ENCODE assay signal across 8 cellular contexts in the genomic region with DNA sequence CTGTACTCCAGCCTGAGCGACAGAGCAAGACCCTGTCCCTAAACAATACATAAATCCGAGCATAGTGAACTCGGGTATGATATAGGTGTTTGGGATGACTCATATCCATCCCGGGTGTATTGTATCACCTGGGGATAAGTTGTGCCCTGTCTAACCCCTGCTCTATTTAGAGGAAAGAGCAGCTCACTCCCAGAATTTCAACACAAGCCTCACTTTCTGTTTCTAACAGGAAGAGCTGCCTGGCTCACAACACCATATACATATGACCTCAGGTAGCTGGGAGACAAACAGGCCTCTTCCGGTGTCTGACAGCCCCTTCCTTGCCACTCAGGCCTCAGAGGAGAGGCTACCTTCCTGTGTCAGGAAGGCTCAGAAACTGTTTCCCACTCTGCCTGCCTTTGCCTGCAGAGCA. TPM values are rescaled to one million over a fixed set of nuclear protein-coding genes. Genes with fewer than 3 reads are reported as not detected.
DNase-seq lines count a peak whose midpoint lies in the region; ATAC-seq, FAIRE-seq and TF ChIP-seq lines count a peak whose summit lies in the region.

No MANE protein-coding gene starts in this region.

- no peak overlapping the region for H3K4me3 ChIP-seq in esophagus muscularis mucosa

- ATAC-seq in HG03095 (IDR thresholded peaks at IDR 0.05; ENCODE audit: unreplicated experiment) (peak; percentile 68), GM21723 (IDR thresholded peaks at IDR 0.05; ENCODE audit: unreplicated experiment) (no peak)

- no peaks in the 10 kb centered on the region for H3K9me3 ChIP-seq in esophagus muscularis mucosa

- no peak for TF ChIP-seq POLR2A in esophagus muscularis mucosa (IDR thresholded peaks at IDR 0.05; ENCODE audit: low read depth)

- peak overlapping the region; percentile 16 to 77 (median 66) for H3K27ac ChIP-seq in esophagus muscularis mucosa (replicated peaks in 1 of 4)

- TF ChIP-seq CTCF in GM13976 (IDR thresholded peaks at IDR 0.05; ENCODE audit: borderline replicate concordance, control extremely low read depth, extremely low read depth, insufficient read depth, missing control alignments) (no peak), esophagus muscularis mucosa (IDR thresholded peaks at IDR 0.05) (no peak)

- 50% methylated on average over 5 of the region's 5 CpGs for WGBS in esophagus muscularis mucosa

- peaks cover 24 to 79% (median 71%) of the 10 kb centered on the region in 4 donors for H3K4me1 ChIP-seq in esophagus muscularis mucosa

- H3K36me3 ChIP-seq in esophagus muscularis mucosa: peaks cover 0 to 4% (median 1%) of the 10 kb centered on the region in 4 donors

- DNase-seq in GM13976 (ENCODE audit: low spot score): peak; percentile 84
- peak; percentile 55 for DNase-seq in UCSD-AML1 (lab: John Stamatoyannopoulos, UW; ENCODE audit: unreplicated experiment)
- DNase-seq in esophagus muscularis mucosa (ENCODE audit: extremely low spot score): no peak
- DNase-seq in stimulated activated CD4-positive, alpha-beta T cell treated with anti-CD3 and anti-CD28 coated beads, Interleukin-4, amount 100 ng/mL, for 1 hour: peak; percentile 10
- no peak for DNase-seq in NCI-H146 treated with DMSO at 0.1 percent for 48 hours (lab: John Stamatoyannopoulos, UW; ENCODE audit: unreplicated experiment)
- DNase-seq in HTR-8/SVneo (ENCODE audit: insufficient read length, low spot score): no peak

- in situ Hi-C loops in GM13976 (cut with MboI; ENCODE audit: low sequenced_read_pairs, unreplicated experiment): no loop called here

- no peak for TF ChIP-seq EP300 in esophagus muscularis mucosa (IDR thresholded peaks at IDR 0.05)

- intact Hi-C loops in esophagus muscularis mucosa (cut with DNase I): no loop called here

- FAIRE-seq in HTR-8/SVneo (lab: Jason Lieb, UNC): no peak

- H3K27me3 ChIP-seq in esophagus muscularis mucosa: no peaks in the 10 kb centered on the region

RNA-seq across cellular contexts. Expression of a gene that starts 9.9 kb away (rescaled TPM):
- 100 to 1,000 TPM in 1 of 4 donors, 10 to 100 TPM in 3; 51.2 to 136 (median 71.2) TPM for total RNA-seq in esophagus muscularis mucosa

RNA-seq across cellular contexts. Expression of a gene that starts 47.0 kb away (rescaled TPM):
- 100 to 1,000 TPM; 348 to 494 (median 425) TPM for total RNA-seq in esophagus muscularis mucosa

RNA-seq across cellular contexts. Expression of a gene that starts 52.1 kb away (rescaled TPM):
- 10 to 100 TPM; 27.4 to 64.2 (median 48.1) TPM for total RNA-seq in esophagus muscularis mucosa

RNA-seq across cellular contexts. Expression of a gene that starts 57.2 kb away (rescaled TPM):
- total RNA-seq in esophagus muscularis mucosa: not detected

RNA-seq across cellular contexts. Expression of a gene that starts 57.3 kb away (rescaled TPM):
- total RNA-seq in esophagus muscularis mucosa: 10 to 100 TPM; 45.7 to 93.0 (median 72.1) TPM

Comparison
In these comparisons a context has a peak if more than half of its experiments do, and no peak if none do; other contexts are left out.
1. DNase-seq: peak in GM13976 (single experiment), UCSD-AML1 (single experiment) and stimulated activated CD4-positive, alpha-beta T cell treated with anti-CD3 and anti-CD28 coated beads, Interleukin-4, amount 100 ng/mL, for 1 hour (single experiment); none in esophagus muscularis mucosa (single experiment), NCI-H146 treated with DMSO at 0.1 percent for 48 hours (single experiment) and HTR-8/SVneo (single experiment).